8 cellular contexts compared by ENCODE assay signal in genomic region chr3:52056521-52056967, GRCh38. TPM values are rescaled to one million over a fixed set of nuclear protein-coding genes. Genes with fewer than 3 reads are reported as not detected.
DNase-seq lines count a peak whose midpoint lies in the region; FAIRE-seq and TF ChIP-seq lines count a peak whose summit lies in the region.

Gene DUSP7, minus strand, starts transcription at chr3:52056571. Its CDS starts 205 bp downstream, at chr3:52056366.

- peak within 1 kb of the TSS; percentile 79 to 93 for H3K27ac ChIP-seq in kidney (ENCODE audit: low read depth in 2 of 2, low read length in 2 of 2)

- H3K9ac ChIP-seq in kidney (ENCODE audit: low read length in 2 of 2): peak within 1 kb of the TSS; percentile 86

- H3K4me1 ChIP-seq in kidney (ENCODE audit: control insufficient read depth in 1 of 2, insufficient read depth in 1 of 2, low read depth in 1 of 2, low read length in 2 of 2): peaks cover 14 to 38% of the 10 kb centered on the region in 2 donors

- TF ChIP-seq CTCF in WI38 (IDR thresholded peaks at IDR 0.05; ENCODE audit: low read depth, low read length) (no peak), cardiac fibroblast (IDR thresholded peaks at IDR 0.05; ENCODE audit: low read depth, low read length) (no peak), kidney (IDR thresholded peaks at IDR 0.05; ENCODE audit: borderline replicate concordance, extremely low read depth, insufficient read depth) (no peak)

- peak; percentile 90 for DNase-seq in GM03348 (ENCODE audit: low spot score)
- DNase-seq in HCEC 1CT: peak; percentile 60
- DNase-seq in NCI-H1105 (lab: John Stamatoyannopoulos, UW): peak; percentile 39
- peak; percentile 61 to 69 for DNase-seq in cardiac fibroblast (ENCODE audit: low read depth in 2 of 2)
- DNase-seq in kidney: peak; percentile 90
- DNase-seq in stimulated activated CD4-positive, alpha-beta T cell treated with anti-CD3 and anti-CD28 coated beads, Interleukin-12 subunit alpha, Interleukin-12 subunit beta, amount 100 ng/mL, for 48 hours (ENCODE audit: low read depth in 2 of 3, low spot score in 1 of 3): peak; percentile 48 to 68 (median 49)
- no peak for DNase-seq in dedifferentiated amniotic fluid mesenchymal stem cell (ENCODE audit: extremely low spot score)

- H3K4me3 ChIP-seq in WI38 (ENCODE audit: low read depth, low read length) (peak within 1 kb of the TSS; percentile 94), cardiac fibroblast (replicated peaks in 1 of 2; ENCODE audit: low read depth in 2 of 2, low read length in 2 of 2) (peak within 1 kb of the TSS; percentile 67 to 82), kidney (ENCODE audit: low read length in 2 of 2) (peak within 1 kb of the TSS; percentile 76 to 87)

- FAIRE-seq in kidney (lab: Jason Lieb, UNC): no peak

- peaks cover 2 to 3% of the 10 kb centered on the region in 2 donors for H3K36me3 ChIP-seq in kidney (ENCODE audit: control insufficient read depth in 1 of 2, insufficient read depth in 2 of 2, low read length in 2 of 2)

- no peaks in the 10 kb centered on the region for H3K9me3 ChIP-seq in kidney (ENCODE audit: control insufficient read depth in 1 of 2, low read length in 2 of 2)

- intact Hi-C loops in kidney (cut with DNase I): no loop called here

RNA-seq across cellular contexts. Expression of gene DUSP7, which starts in this region (rescaled TPM):
- total RNA-seq in kidney: 19.8 TPM
- polyA plus RNA-seq in kidney (ENCODE audit: insufficient read depth, low read depth, low replicate concordance): 10.1 TPM
